In the genomic region with DNA sequence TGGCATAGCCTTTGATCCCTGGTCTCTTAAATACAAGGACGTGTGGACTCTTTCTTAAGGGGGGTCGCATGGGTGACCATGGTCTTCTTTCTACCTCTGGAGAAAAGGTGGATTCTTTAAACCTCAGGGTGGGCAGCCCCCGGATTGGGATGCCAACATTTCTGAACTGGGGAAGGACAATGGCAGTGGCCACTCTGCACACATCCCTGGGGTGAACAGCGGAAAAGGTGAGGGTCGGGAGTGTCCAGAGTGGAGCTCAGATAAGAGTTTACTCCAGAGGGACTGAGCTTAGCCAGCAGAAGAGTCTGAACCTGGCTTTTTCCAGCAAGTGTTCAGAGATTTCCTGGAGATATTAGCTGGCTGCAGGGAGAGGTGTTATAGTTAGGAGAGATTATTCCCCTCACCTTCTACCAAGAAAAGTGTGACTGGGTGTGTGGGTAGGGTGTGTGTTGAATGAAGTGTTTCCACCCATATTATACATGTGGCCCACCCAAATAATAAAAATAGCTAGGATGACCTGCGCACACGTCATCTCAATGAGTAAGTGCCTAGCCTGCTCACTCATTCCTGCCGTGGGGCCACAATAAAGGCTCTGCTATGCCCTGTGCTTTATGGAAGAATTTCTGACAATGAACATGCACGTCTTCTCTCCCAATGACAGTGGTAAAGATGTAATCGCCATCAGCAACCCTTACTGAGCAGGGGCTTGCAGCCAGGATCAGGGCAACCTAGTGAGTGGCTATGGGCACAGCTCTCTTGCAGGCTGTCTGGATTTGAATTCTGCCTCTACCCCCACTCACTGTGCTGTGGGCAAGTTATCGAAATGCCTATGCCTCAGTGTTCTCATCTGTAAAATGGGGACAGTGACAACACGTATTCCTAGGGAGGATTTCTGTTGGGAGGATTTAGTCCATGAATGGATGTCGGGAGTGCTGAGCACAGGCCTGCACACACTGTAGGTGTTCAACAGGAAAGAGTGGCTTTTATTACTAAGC, we compare ENCODE assay signal across 17 cellular contexts.
DNase-seq lines count a peak whose midpoint lies in the region; ATAC-seq, FAIRE-seq and TF ChIP-seq lines count a peak whose summit lies in the region.
"Had no signal": no experiment of that assay in that cellular context is flagged by ENCODE, and none has a peak within 500 bp of the region (broad histone marks: within the 10 kb centered on the region; RNA-seq: fewer than 3 reads in every experiment).

No MANE protein-coding gene starts in this region.

- H3K9ac ChIP-seq in astrocyte (ENCODE audit: low read length) = no peak overlapping the region
- H3K9ac ChIP-seq: BLaER1, KMS-11 had no signal

- H3K4me2 ChIP-seq in astrocyte (ENCODE audit: low read length) = no peak overlapping the region
- H3K4me2 ChIP-seq: BLaER1, KMS-11 had no signal

- no peaks in the 10 kb centered on the region for H3K4me1 Mint-ChIP-seq in astrocyte (ENCODE audit: low read depth, unreplicated experiment)

- no peak overlapping the region for H3K27ac ChIP-seq in astrocyte (ENCODE audit: low read depth, low read length)
- H3K27ac ChIP-seq in spleen = no peak overlapping the region
- H3K27ac ChIP-seq: 22Rv1, BLaER1, HL-60, KMS-11 had no signal

- H3K9me3 Mint-ChIP-seq in astrocyte (ENCODE audit: unreplicated experiment) = no peaks in the 10 kb centered on the region

- no peaks in the 10 kb centered on the region for H3K4me1 ChIP-seq in astrocyte (ENCODE audit: insufficient read depth, low read length)
- H3K4me1 ChIP-seq in spleen = no peaks in the 10 kb centered on the region

- no peak overlapping the region for H2AFZ ChIP-seq in astrocyte (ENCODE audit: low read depth, low read length)

- H3K9me3 ChIP-seq in astrocyte (ENCODE audit: insufficient read depth, low read depth, low read length) = no peaks in the 10 kb centered on the region
- no peaks in the 10 kb centered on the region for H3K9me3 ChIP-seq in spleen
- H3K9me3 ChIP-seq: BLaER1 had no signal

- TF ChIP-seq POLR2A in spleen (IDR thresholded peaks at IDR 0.05) = no peak

- peak; percentile 70 for ATAC-seq in left colon
- no peak for ATAC-seq in HG03565 (IDR thresholded peaks at IDR 0.05; ENCODE audit: unreplicated experiment)
- ATAC-seq in HG03342 (IDR thresholded peaks at IDR 0.05; ENCODE audit: unreplicated experiment) = no peak

- peak; percentile 7 for DNase-seq in activated CD8-positive, alpha-beta memory T cell treated with anti-CD3 and anti-CD28 coated beads for 24 hours
- no peak for DNase-seq in activated CD8-positive, alpha-beta memory T cell treated with anti-CD3 and anti-CD28 coated beads, Interleukin-2, amount 50 U/mL, for 4 hours
- DNase-seq in astrocyte (ENCODE audit: low read depth) (peak; percentile 3), left colon (no peak), ureter (ENCODE audit: low spot score) (peak; percentile 27), spleen (no peak)
- DNase-seq: HCEC 1CT, MM.1S, NCI-H1105 treated with DMSO at 0.1 percent for 48 hours, NCI-H187, NCI-H69 had no signal

- 79 to 92% (median 91%) methylated on average over 13 of the region's 13 CpGs for WGBS in spleen, 5 donors

- intact Hi-C loops in left colon (cut with DNase I, micrococcal nuclease) = no loop called here
- intact Hi-C loops in spleen (cut with DNase I; ENCODE audit: low total_unique reads) = no loop called here

- H3K27ac Mint-ChIP-seq in astrocyte (ENCODE audit: unreplicated experiment) = no peak overlapping the region

- H3K4me3 Mint-ChIP-seq in astrocyte (ENCODE audit: unreplicated experiment) = no peak overlapping the region

- TF ChIP-seq CTCF in astrocyte (IDR thresholded peaks at IDR 0.05; ENCODE audit: insufficient read depth, low read depth, low read length) = no peak
- TF ChIP-seq CTCF in spleen (IDR thresholded peaks at IDR 0.05 in 8 of 11, conservative IDR thresholded peaks at IDR 0.05 in 3 of 11) = no peak

- H3K36me3 Mint-ChIP-seq in astrocyte (ENCODE audit: low read depth, unreplicated experiment) = no peaks in the 10 kb centered on the region

- H3K4me3 ChIP-seq in astrocyte (ENCODE audit: insufficient read depth, low read depth, low read length) (no peak overlapping the region), spleen (no peak overlapping the region)
- H3K4me3 ChIP-seq: BLaER1 had no signal

- H3K27me3 Mint-ChIP-seq in astrocyte (ENCODE audit: low read depth, unreplicated experiment) = peaks cover 15% of the 10 kb centered on the region

- H3K36me3 ChIP-seq in astrocyte (ENCODE audit: insufficient read depth, low read length) (no peaks in the 10 kb centered on the region), spleen (peaks cover 0 to 5% (median 0%) of the 10 kb centered on the region in 6 donors)
- H3K36me3 ChIP-seq: BLaER1 had no signal

- no peaks in the 10 kb centered on the region for H3K79me2 ChIP-seq in astrocyte (ENCODE audit: insufficient read depth, low read length)

- FAIRE-seq in astrocyte (lab: Jason Lieb, UNC) = no peak

- no peaks in the 10 kb centered on the region for H3K27me3 ChIP-seq in astrocyte (ENCODE audit: insufficient read depth, low read length)
- no peaks in the 10 kb centered on the region for H3K27me3 ChIP-seq in spleen (replicated peaks in 1 of 7)
- H3K27me3 ChIP-seq: BLaER1 had no signal

- H4K20me1 ChIP-seq in astrocyte (ENCODE audit: insufficient read depth, low read length) = no peaks in the 10 kb centered on the region
- H4K20me1 ChIP-seq: BLaER1 had no signal

Comparison
In these comparisons a context has a peak if more than half of its experiments do, and no peak if none do; other contexts are left out.
1. DNase-seq: peak in activated CD8-positive, alpha-beta memory T cell treated with anti-CD3 and anti-CD28 coated beads for 24 hours (single experiment), astrocyte (single experiment) and ureter (single experiment); none in activated CD8-positive, alpha-beta memory T cell treated with anti-CD3 and anti-CD28 coated beads, Interleukin-2, amount 50 U/mL, for 4 hours (single experiment), left colon (0 of 2) and spleen (single experiment).